In genomic region chr13:38824342-38824741, GRCh38 we compare ENCODE assay signal across 16 cellular contexts.
DNase-seq lines count a peak whose midpoint lies in the region; ATAC-seq and TF ChIP-seq lines count a peak whose summit lies in the region.
"Had no signal": no experiment of that assay in that cellular context is flagged by ENCODE, and none has a peak within 500 bp of the region (broad histone marks: within the 10 kb centered on the region; RNA-seq: fewer than 3 reads in every experiment).

No MANE protein-coding gene starts in this region.

- H3K27me3 ChIP-seq in MG63 (no peaks in the 10 kb centered on the region), uterus (no peaks in the 10 kb centered on the region)
- no peaks in the 10 kb centered on the region for H3K27me3 ChIP-seq in CD4-positive, alpha-beta T cell (ENCODE audit: control insufficient read depth, insufficient read depth, low read length)

- no peak overlapping the region for H3K27ac ChIP-seq in CD4-positive, alpha-beta T cell (ENCODE audit: low read depth, low read length)
- H3K27ac ChIP-seq in uterus: no peak overlapping the region
- H3K27ac ChIP-seq: HL-60 had no signal

- H3K4me3 ChIP-seq in MG63: no peak overlapping the region
- no peak overlapping the region for H3K4me3 ChIP-seq in uterus

- TF ChIP-seq CTCF in Calu3 (IDR thresholded peaks at IDR 0.05; ENCODE audit: unreplicated experiment): no peak
- TF ChIP-seq CTCF in CD4-positive, alpha-beta T cell (IDR thresholded peaks at IDR 0.05): no peak
- TF ChIP-seq CTCF in uterus (IDR thresholded peaks at IDR 0.05): no peak

- peak overlapping the region; percentile 19 for H3K27ac Mint-ChIP-seq in Calu3 (ENCODE audit: unreplicated experiment)
- no peak overlapping the region for H3K27ac Mint-ChIP-seq in CD4-positive, alpha-beta T cell
- H3K27ac Mint-ChIP-seq: activated B cell treated with CpG ODN at 0.5 μM for 24 hours, natural killer cell had no signal

- H3K27me3 Mint-ChIP-seq in Calu3 (ENCODE audit: unreplicated experiment): no peaks in the 10 kb centered on the region
- no peaks in the 10 kb centered on the region for H3K27me3 Mint-ChIP-seq in CD4-positive, alpha-beta T cell
- H3K27me3 Mint-ChIP-seq: activated B cell treated with CpG ODN at 0.5 μM for 24 hours had no signal

- H3K4me1 ChIP-seq in uterus: no peaks in the 10 kb centered on the region

- peaks cover 3% of the 10 kb centered on the region for H3K9me3 Mint-ChIP-seq in Calu3 (ENCODE audit: low read depth, unreplicated experiment)
- no peaks in the 10 kb centered on the region for H3K9me3 Mint-ChIP-seq in CD4-positive, alpha-beta T cell

- no peak overlapping the region for H3K4me3 Mint-ChIP-seq in Calu3 (ENCODE audit: low read depth, unreplicated experiment)
- no peak overlapping the region for H3K4me3 Mint-ChIP-seq in CD4-positive, alpha-beta T cell
- H3K4me3 Mint-ChIP-seq: activated B cell treated with CpG ODN at 0.5 μM for 24 hours, natural killer cell had no signal

- no peak for TF ChIP-seq POLR2A in uterus (IDR thresholded peaks at IDR 0.05)

- CTCF ChIA-PET in Calu3 (lab: Charles Lee): interaction anchor here (0.7 to 0.9 kb wide), 2 partner anchors 31 to 200 kb away, joined by 3 read pairs; no protein-coding TSS in a partner anchor
- CTCF ChIA-PET in CD4-positive, alpha-beta T cell (lab: Charles Lee): no interaction called here

- H3K36me3 Mint-ChIP-seq in Calu3 (ENCODE audit: insufficient read depth, unreplicated experiment): no peaks in the 10 kb centered on the region
- no peaks in the 10 kb centered on the region for H3K36me3 Mint-ChIP-seq in CD4-positive, alpha-beta T cell (ENCODE audit: low read depth)
- H3K36me3 Mint-ChIP-seq: natural killer cell had no signal

- no TSS peak for BruUV-seq in Calu3 (replicated peaks; lab: Mats Ljungman, UMichigan)

- intact Hi-C loops in Calu3 (cut with micrococcal nuclease; ENCODE audit: unreplicated experiment): no loop called here
- intact Hi-C loops in CD4-positive, alpha-beta T cell (cut with DNase I, micrococcal nuclease): no loop called here
- intact Hi-C loops in uterus (cut with DNase I; ENCODE audit: low total_unique reads): no loop called here

- DNase-seq in Calu3 (peak; percentile 4), MG63 (peak; percentile 3), NCI-H1417 treated with DMSO at 0.1 percent for 48 hours (lab: John Stamatoyannopoulos, UW) (no peak), HPDE6-E6E7 (ENCODE audit: extremely low spot score) (no peak), uterus (no peak)
- no peak for DNase-seq in CD4-positive, alpha-beta T cell
- DNase-seq: activated B cell treated with CpG ODN at 0.5 μM for 24 hours; activated naive CD4-positive, alpha-beta T cell; C1 segment of cervical spinal cord; cortex of kidney; natural killer cell; NCI-H748 treated with DMSO at 0.1 percent for 48 hours; SIG-M5 had no signal

- H3K4me1 Mint-ChIP-seq in Calu3 (ENCODE audit: low read depth, unreplicated experiment): peaks cover 14% of the 10 kb centered on the region
- H3K4me1 Mint-ChIP-seq in CD4-positive, alpha-beta T cell (ENCODE audit: low read depth): no peaks in the 10 kb centered on the region
- H3K4me1 Mint-ChIP-seq: activated B cell treated with CpG ODN at 0.5 μM for 24 hours, natural killer cell had no signal

- H3K36me3 ChIP-seq in MG63 (no peaks in the 10 kb centered on the region), uterus (no peaks in the 10 kb centered on the region)

- POLR2A ChIA-PET in CD4-positive, alpha-beta T cell (lab: Charles Lee): no interaction called here

- H3K9me3 ChIP-seq in MG63: no peaks in the 10 kb centered on the region
- H3K9me3 ChIP-seq in CD4-positive, alpha-beta T cell (ENCODE audit: control insufficient read depth, low read length): no peaks in the 10 kb centered on the region
- H3K9me3 ChIP-seq in uterus: no peaks in the 10 kb centered on the region

- ATAC-seq in GM18520 (IDR thresholded peaks at IDR 0.05; ENCODE audit: unreplicated experiment) (peak; percentile 58), HG02623 (IDR thresholded peaks at IDR 0.05; ENCODE audit: unreplicated experiment) (peak; percentile 63)
- no peak for ATAC-seq in CD4-positive, alpha-beta T cell (ENCODE audit: poor library complexity)
- ATAC-seq: natural killer cell had no signal

Comparison
In these comparisons a context has a peak if more than half of its experiments do, and no peak if none do; other contexts are left out.
1. DNase-seq: peak in Calu3 (single experiment) and MG63 (single experiment); none in NCI-H1417 treated with DMSO at 0.1 percent for 48 hours (single experiment), CD4-positive, alpha-beta T cell (0 of 10), HPDE6-E6E7 (single experiment) and uterus (0 of 2).